In the genomic region with DNA sequence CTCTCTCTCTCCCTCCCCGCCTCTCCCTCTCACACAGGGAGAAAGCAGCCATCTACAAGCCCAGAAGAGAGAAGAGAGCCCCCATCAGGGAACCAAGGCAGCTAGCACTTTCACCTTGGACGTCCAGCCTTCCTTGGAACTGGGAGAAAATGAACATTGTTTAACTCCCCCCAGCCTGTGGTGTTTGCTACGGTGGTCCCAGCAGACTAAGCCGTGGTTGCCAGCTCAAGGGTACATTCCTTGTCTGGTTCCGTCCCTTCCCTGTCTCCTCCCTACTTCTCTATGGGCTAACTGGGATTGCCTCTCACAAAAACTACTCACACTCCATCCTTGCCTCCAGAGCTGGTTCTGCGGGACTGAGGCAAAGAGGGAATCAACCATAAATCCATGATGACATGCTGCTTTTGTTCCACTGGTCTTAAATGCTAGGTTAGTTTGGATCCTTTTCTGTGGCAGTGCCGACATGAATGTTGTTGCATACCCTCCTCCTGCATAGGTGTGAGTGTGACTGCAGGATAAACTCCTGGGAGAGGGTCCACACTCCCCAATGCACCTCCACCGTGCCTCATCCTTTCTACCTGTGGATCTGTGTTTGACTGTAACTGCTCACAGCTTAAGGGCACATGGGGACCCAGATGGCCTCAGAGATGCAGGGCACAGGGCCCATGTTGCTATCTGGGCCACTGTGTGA, we compare ENCODE assay signal across 2 cellular contexts.
TF ChIP-seq lines count a peak whose summit lies in the region.

No MANE protein-coding gene starts in this region.

TF ChIP-seq in SK-N-SH, 30 proteins besides CTCF, POLR2A, EP300 and RAD21:
- no peak for TF ChIP-seq FOSL2 (IDR thresholded peaks at IDR 0.05; ENCODE audit: borderline replicate concordance, low read depth)
- TF ChIP-seq RXRA (IDR thresholded peaks at IDR 0.05; ENCODE audit: borderline replicate concordance, low read depth) = no peak
- TF ChIP-seq CHD2 (IDR thresholded peaks at IDR 0.05; ENCODE audit: low read length, partially characterized antibody) = no peak
- no peak for TF ChIP-seq JUND (IDR thresholded peaks at IDR 0.05)

TF ChIP-seq in SK-N-SH treated with all-trans-retinoic acid at 6 μM for 48 hours, 23 proteins besides CTCF, POLR2A, EP300 and RAD21:
- TF ChIP-seq ZFP3 (CRISPR knock-in tag; IDR thresholded peaks at IDR 0.05) (no peak), PPARA (CRISPR knock-in tag; IDR thresholded peaks at IDR 0.05; ENCODE audit: borderline replicate concordance) (no peak), TCF4 (CRISPR knock-in tag; IDR thresholded peaks at IDR 0.05; ENCODE audit: borderline replicate concordance) (no peak), SNAI2 (CRISPR knock-in tag; IDR thresholded peaks at IDR 0.05) (no peak), OSR1 (CRISPR knock-in tag; IDR thresholded peaks at IDR 0.05) (no peak), BACH2 (CRISPR knock-in tag; IDR thresholded peaks at IDR 0.05; ENCODE audit: borderline replicate concordance) (no peak)
- TF ChIP-seq, protein P1, sequence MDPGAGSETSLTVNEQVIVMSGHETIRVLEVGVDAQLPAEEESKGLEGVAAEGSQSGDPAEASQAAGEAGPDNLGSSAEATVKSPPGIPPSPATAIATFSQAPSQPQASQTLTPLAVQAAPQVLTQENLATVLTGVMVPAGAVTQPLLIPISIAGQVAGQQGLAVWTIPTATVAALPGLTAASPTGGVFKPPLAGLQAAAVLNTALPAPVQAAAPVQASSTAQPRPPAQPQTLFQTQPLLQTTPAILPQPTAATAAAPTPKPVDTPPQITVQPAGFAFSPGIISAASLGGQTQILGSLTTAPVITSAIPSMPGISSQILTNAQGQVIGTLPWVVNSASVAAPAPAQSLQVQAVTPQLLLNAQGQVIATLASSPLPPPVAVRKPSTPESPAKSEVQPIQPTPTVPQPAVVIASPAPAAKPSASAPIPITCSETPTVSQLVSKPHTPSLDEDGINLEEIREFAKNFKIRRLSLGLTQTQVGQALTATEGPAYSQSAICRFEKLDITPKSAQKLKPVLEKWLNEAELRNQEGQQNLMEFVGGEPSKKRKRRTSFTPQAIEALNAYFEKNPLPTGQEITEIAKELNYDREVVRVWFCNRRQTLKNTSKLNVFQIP (CRISPR knock-in tag; IDR thresholded peaks at IDR 0.05; ENCODE audit: borderline replicate concordance, low read depth) = no peak
- TF ChIP-seq, protein P2, sequence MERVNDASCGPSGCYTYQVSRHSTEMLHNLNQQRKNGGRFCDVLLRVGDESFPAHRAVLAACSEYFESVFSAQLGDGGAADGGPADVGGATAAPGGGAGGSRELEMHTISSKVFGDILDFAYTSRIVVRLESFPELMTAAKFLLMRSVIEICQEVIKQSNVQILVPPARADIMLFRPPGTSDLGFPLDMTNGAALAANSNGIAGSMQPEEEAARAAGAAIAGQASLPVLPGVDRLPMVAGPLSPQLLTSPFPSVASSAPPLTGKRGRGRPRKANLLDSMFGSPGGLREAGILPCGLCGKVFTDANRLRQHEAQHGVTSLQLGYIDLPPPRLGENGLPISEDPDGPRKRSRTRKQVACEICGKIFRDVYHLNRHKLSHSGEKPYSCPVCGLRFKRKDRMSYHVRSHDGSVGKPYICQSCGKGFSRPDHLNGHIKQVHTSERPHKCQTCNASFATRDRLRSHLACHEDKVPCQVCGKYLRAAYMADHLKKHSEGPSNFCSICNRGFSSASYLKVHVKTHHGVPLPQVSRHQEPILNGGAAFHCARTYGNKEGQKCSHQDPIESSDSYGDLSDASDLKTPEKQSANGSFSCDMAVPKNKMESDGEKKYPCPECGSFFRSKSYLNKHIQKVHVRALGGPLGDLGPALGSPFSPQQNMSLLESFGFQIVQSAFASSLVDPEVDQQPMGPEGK (CRISPR knock-in tag; IDR thresholded peaks at IDR 0.05; ENCODE audit: borderline replicate concordance) = no peak
- TF ChIP-seq, protein P3, sequence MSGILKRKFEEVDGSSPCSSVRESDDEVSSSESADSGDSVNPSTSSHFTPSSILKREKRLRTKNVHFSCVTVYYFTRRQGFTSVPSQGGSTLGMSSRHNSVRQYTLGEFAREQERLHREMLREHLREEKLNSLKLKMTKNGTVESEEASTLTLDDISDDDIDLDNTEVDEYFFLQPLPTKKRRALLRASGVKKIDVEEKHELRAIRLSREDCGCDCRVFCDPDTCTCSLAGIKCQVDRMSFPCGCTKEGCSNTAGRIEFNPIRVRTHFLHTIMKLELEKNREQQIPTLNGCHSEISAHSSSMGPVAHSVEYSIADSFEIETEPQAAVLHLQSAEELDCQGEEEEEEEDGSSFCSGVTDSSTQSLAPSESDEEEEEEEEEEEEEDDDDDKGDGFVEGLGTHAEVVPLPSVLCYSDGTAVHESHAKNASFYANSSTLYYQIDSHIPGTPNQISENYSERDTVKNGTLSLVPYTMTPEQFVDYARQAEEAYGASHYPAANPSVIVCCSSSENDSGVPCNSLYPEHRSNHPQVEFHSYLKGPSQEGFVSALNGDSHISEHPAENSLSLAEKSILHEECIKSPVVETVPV (CRISPR knock-in tag; IDR thresholded peaks at IDR 0.05) = no peak
